In genomic region chr19:47240996-47241918, GRCh38 we compare ENCODE assay signal across 8 cellular contexts. TPM values are rescaled to one million over a fixed set of nuclear protein-coding genes. Genes with fewer than 3 reads are reported as not detected.
DNase-seq lines count a peak whose midpoint lies in the region; ATAC-seq and TF ChIP-seq lines count a peak whose summit lies in the region.

No MANE protein-coding gene starts in this region.

- POLR2A ChIA-PET in GM10248 (lab: Yijun Ruan, JAX), result interaction anchor here (0.6 kb wide), 1 partner anchor 40 kb away, joined by 4 read pairs; no protein-coding TSS in a partner anchor

- no peak overlapping the region for H3K27ac ChIP-seq in lower lobe of right lung

- CTCF ChIA-PET in GM10248 (lab: Yijun Ruan, JAX), result interaction anchor here (1.5 kb wide), 1 partner anchor 31 kb away, joined by 5 read pairs; no protein-coding TSS in a partner anchor

- H3K36me3 Mint-ChIP-seq in activated CD4-positive, alpha-beta T cell treated with anti-CD3 and anti-CD28 coated beads, Interleukin-2, amount 10 ng/mL, durations not matched to agents 24 days and 14 days (ENCODE audit: low read depth), result no peaks in the 10 kb centered on the region

- intact Hi-C loops in activated CD4-positive, alpha-beta T cell treated with anti-CD3 and anti-CD28 coated beads, Interleukin-2, amount 10 ng/mL, durations not matched to agents 24 days and 14 days (cut with micrococcal nuclease), result loop anchor here (1.0 to 10.0 kb wide), 2 partner anchors 10 to 206 kb away; partner anchors contain the start of gene BBC3
- intact Hi-C loops in lower lobe of right lung (cut with DNase I), result no loop called here

- H3K27me3 ChIP-seq in lower lobe of right lung (ENCODE audit: low read depth), result peaks cover 14% of the 10 kb centered on the region

- H3K36me3 ChIP-seq in lower lobe of right lung, result no peaks in the 10 kb centered on the region

- H3K4me3 ChIP-seq in lower lobe of right lung, result no peak overlapping the region

- H3K9me3 ChIP-seq in lower lobe of right lung, result no peaks in the 10 kb centered on the region

- no peak overlapping the region for H3K27ac Mint-ChIP-seq in activated CD4-positive, alpha-beta T cell treated with anti-CD3 and anti-CD28 coated beads, Interleukin-2, amount 10 ng/mL, durations not matched to agents 24 days and 14 days

- peaks cover 41% of the 10 kb centered on the region for H3K4me1 ChIP-seq in lower lobe of right lung

- H3K4me1 Mint-ChIP-seq in activated CD4-positive, alpha-beta T cell treated with anti-CD3 and anti-CD28 coated beads, Interleukin-2, amount 10 ng/mL, durations not matched to agents 24 days and 14 days, result peaks cover 25% of the 10 kb centered on the region

- H3K4me3 Mint-ChIP-seq in activated CD4-positive, alpha-beta T cell treated with anti-CD3 and anti-CD28 coated beads, Interleukin-2, amount 10 ng/mL, durations not matched to agents 24 days and 14 days, result peak overlapping the region; percentile 41

- DNase-seq in GM10248 (ENCODE audit: extremely low spot score) (peak; percentile 79), NCI-H2107 (lab: John Stamatoyannopoulos, UW) (peak; percentile 71), cerebellar cortex (ENCODE audit: low spot score) (peak; percentile 82), lower lobe of right lung (peak; percentile 83)
- peak; percentile 95 for DNase-seq in activated CD4-positive, alpha-beta T cell treated with anti-CD3 and anti-CD28 coated beads, Interleukin-2, amount 10 ng/mL, durations not matched to agents 24 days and 14 days
- DNase-seq in stimulated activated CD8-positive, alpha-beta memory T cell treated with anti-CD3 and anti-CD28 coated beads, Interleukin-4, amount 100 ng/mL, for 1 hour (ENCODE audit: low read depth in 2 of 2, low spot score in 1 of 2), result peak; percentile 67 to 78

- peaks cover 3% of the 10 kb centered on the region for H3K27me3 Mint-ChIP-seq in activated CD4-positive, alpha-beta T cell treated with anti-CD3 and anti-CD28 coated beads, Interleukin-2, amount 10 ng/mL, durations not matched to agents 24 days and 14 days

- ATAC-seq in lower lobe of right lung, result peak; percentile 76 to 77
- ATAC-seq in HG03159 (IDR thresholded peaks at IDR 0.05; ENCODE audit: unreplicated experiment), result no peak
- ATAC-seq in GM21576 (IDR thresholded peaks at IDR 0.05; ENCODE audit: unreplicated experiment), result no peak

- no peaks in the 10 kb centered on the region for H3K9me3 Mint-ChIP-seq in activated CD4-positive, alpha-beta T cell treated with anti-CD3 and anti-CD28 coated beads, Interleukin-2, amount 10 ng/mL, durations not matched to agents 24 days and 14 days

- TF ChIP-seq CTCF in GM10248 (IDR thresholded peaks at IDR 0.05; ENCODE audit: control extremely low read depth, extremely low read depth, low read depth, missing control alignments) (no peak), lower lobe of right lung (IDR thresholded peaks at IDR 0.05) (no peak)

RNA-seq across cellular contexts. Expression of gene BBC3, which starts 10.3 kb away (rescaled TPM):
- 17.4 and 17.6 TPM in 2 replicates for total RNA-seq in activated CD4-positive, alpha-beta T cell treated with anti-CD3 and anti-CD28 coated beads, Interleukin-2, amount 10 ng/mL, durations not matched to agents 24 days and 14 days
- 18.5 TPM for total RNA-seq in lower lobe of right lung

RNA-seq across cellular contexts. Expression of gene CCDC9, which starts 15.1 kb away (rescaled TPM):
- 40.6 and 44.6 TPM in 2 replicates for total RNA-seq in activated CD4-positive, alpha-beta T cell treated with anti-CD3 and anti-CD28 coated beads, Interleukin-2, amount 10 ng/mL, durations not matched to agents 24 days and 14 days
- 30.7 TPM for total RNA-seq in lower lobe of right lung

RNA-seq across cellular contexts. Expression of gene INAFM1, which starts 33.4 kb away (rescaled TPM):
- 10.6 and 11.0 TPM in 2 replicates for total RNA-seq in activated CD4-positive, alpha-beta T cell treated with anti-CD3 and anti-CD28 coated beads, Interleukin-2, amount 10 ng/mL, durations not matched to agents 24 days and 14 days
- total RNA-seq in lower lobe of right lung, result 18.0 TPM

Comparison
In these comparisons a context has a peak if more than half of its experiments do, and no peak if none do; other contexts are left out.
1. ATAC-seq: peak in lower lobe of right lung (2 of 2); none in HG03159 (single experiment) and GM21576 (single experiment).
2. Peak in every context shown above with its lines, with median percentiles within 50 percentile points of each other: DNase-seq.